In the genomic region with DNA sequence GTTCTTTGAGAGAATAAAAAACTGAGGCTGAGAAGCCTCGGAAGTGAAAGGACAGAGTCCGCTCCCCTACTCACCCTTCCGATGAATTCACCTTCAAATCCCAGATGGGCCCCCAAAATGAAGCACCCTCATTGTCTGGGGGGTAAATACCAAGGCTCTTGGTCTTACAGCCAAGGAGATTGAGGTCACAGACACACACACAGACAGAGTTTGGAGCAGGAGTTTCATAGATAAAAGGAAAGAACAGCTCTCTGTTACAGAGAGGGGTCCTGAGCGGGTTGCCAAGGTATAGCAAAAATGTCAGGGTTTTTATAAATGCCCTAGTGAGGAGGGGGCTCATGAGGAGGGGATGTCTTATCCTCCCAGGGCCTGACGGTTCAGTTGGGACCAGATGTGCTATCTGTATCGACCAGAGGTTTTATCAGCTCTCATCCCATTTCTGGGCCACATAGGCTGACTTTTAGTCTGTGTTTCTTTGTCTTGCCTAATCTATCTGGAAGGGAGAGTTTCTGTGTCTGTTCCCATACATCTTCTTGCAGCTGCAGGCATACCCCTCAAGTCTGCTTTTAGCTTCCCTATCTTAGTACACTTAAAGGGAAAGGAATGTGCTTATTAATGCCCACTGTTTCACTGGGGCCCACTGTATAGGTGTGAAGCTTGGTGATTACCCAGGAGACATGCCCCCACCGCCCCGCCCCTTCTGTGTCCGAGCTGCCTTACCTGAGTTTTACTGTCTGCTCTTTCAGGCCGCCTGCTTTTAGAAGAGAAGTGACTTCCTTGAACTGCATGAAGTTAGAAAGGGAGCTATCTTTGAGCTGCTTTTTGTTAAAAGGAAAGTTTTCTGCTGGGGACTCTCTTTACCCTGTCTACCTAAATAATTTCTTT, we compare ENCODE assay signal across 20 cellular contexts.
DNase-seq lines count a peak whose midpoint lies in the region; ATAC-seq, FAIRE-seq and TF ChIP-seq lines count a peak whose summit lies in the region.
"Had no signal": no experiment of that assay in that cellular context is flagged by ENCODE, and none has a peak within 500 bp of the region (broad histone marks: within the 10 kb centered on the region; RNA-seq: fewer than 3 reads in every experiment).

No MANE protein-coding gene starts in this region.

- no peak overlapping the region for H3K4me3 ChIP-seq in Caco-2 (ENCODE audit: low read depth, low read length)
- no peak overlapping the region for H3K4me3 ChIP-seq in astrocyte (ENCODE audit: insufficient read depth, low read depth, low read length)
- no peak overlapping the region for H3K4me3 ChIP-seq in prostate gland
- H3K4me3 ChIP-seq in brain microvascular endothelial cell (ENCODE audit: low read depth, low read length): no peak overlapping the region
- H3K4me3 ChIP-seq: SJSA1, upper lobe of left lung had no signal

- H3K36me3 Mint-ChIP-seq in Caco-2 (ENCODE audit: insufficient read depth, unreplicated experiment) (no peaks in the 10 kb centered on the region), astrocyte (ENCODE audit: low read depth, unreplicated experiment) (no peaks in the 10 kb centered on the region)
- H3K36me3 Mint-ChIP-seq: CD4-positive, alpha-beta memory T cell; stimulated activated effector memory CD8-positive, alpha-beta T cell treated with anti-CD3 and anti-CD28 coated beads, Interleukin-12 subunit alpha, Interleukin-12 subunit beta, amount 100 ng/mL, for 72 hours had no signal

- H3K4me3 Mint-ChIP-seq in Caco-2 (ENCODE audit: unreplicated experiment): no peak overlapping the region
- H3K4me3 Mint-ChIP-seq in astrocyte (ENCODE audit: unreplicated experiment): no peak overlapping the region
- H3K4me3 Mint-ChIP-seq: CD4-positive, alpha-beta memory T cell; stimulated activated effector memory CD8-positive, alpha-beta T cell treated with anti-CD3 and anti-CD28 coated beads, Interleukin-12 subunit alpha, Interleukin-12 subunit beta, amount 100 ng/mL, for 72 hours had no signal

- intact Hi-C loops in Caco-2 (cut with micrococcal nuclease; ENCODE audit: unreplicated experiment): no loop called here
- intact Hi-C loops in prostate gland (cut with DNase I): no loop called here

- ATAC-seq in stimulated activated naive CD8-positive, alpha-beta T cell treated with anti-CD3 and anti-CD28 coated beads, Interleukin-15, Interleukin-2, amounts not matched to agents 100 U/mL and 50 U/mL, for 24 hours: no peak
- ATAC-seq: stimulated activated effector memory CD8-positive, alpha-beta T cell treated with anti-CD3 and anti-CD28 coated beads, Interleukin-12 subunit alpha, Interleukin-12 subunit beta, amount 100 ng/mL, for 72 hours had no signal

- no TSS peak for BruUV-seq in Caco-2 (replicated peaks; lab: Mats Ljungman, UMichigan)

- H3K9me3 Mint-ChIP-seq in Caco-2 (ENCODE audit: unreplicated experiment) (no peaks in the 10 kb centered on the region), astrocyte (ENCODE audit: unreplicated experiment) (peaks cover 1% of the 10 kb centered on the region)
- H3K9me3 Mint-ChIP-seq: activated T-helper 2 cell treated with anti-CD3 and anti-CD28 coated beads, Interferon-gamma antibody, Interleukin-2, Interleukin-4, amounts not matched to agents 10 μg/mL and 5 μg/mL and 100 μg/mL, durations not matched to agents 14 hours and 24 hours and 36 hours; stimulated activated effector memory CD8-positive, alpha-beta T cell treated with anti-CD3 and anti-CD28 coated beads, Interleukin-12 subunit alpha, Interleukin-12 subunit beta, amount 100 ng/mL, for 72 hours had no signal

- CTCF ChIA-PET in Caco-2 (lab: Charles Lee): no interaction called here

- no peak for TF ChIP-seq POLR2A in prostate gland (IDR thresholded peaks at IDR 0.05)

- FAIRE-seq in astrocyte (lab: Jason Lieb, UNC): no peak

- no peaks in the 10 kb centered on the region for H4K20me1 ChIP-seq in astrocyte (ENCODE audit: insufficient read depth, low read length)

- POLR2A ChIA-PET in Caco-2 (lab: Charles Lee): no interaction called here

- peak overlapping the region; percentile 72 for H3K4me2 ChIP-seq in astrocyte (ENCODE audit: low read length)

- no peaks in the 10 kb centered on the region for H3K9me3 ChIP-seq in Caco-2
- no peaks in the 10 kb centered on the region for H3K9me3 ChIP-seq in astrocyte (ENCODE audit: insufficient read depth, low read depth, low read length)
- H3K9me3 ChIP-seq in prostate gland: no peaks in the 10 kb centered on the region
- H3K9me3 ChIP-seq: SJSA1, upper lobe of left lung had no signal

- in situ Hi-C loops in brain microvascular endothelial cell (cut with HindIII; ENCODE audit: low pct_ligation_motif_present, low sequenced_read_pairs): no loop called here

- peak overlapping the region; percentile 7 for H3K9ac ChIP-seq in astrocyte (ENCODE audit: low read length)
- H3K9ac ChIP-seq: parathyroid adenoma had no signal

- no peak overlapping the region for H3K27ac ChIP-seq in astrocyte (ENCODE audit: low read depth, low read length)
- H3K27ac ChIP-seq in prostate gland: no peak overlapping the region
- no peak overlapping the region for H3K27ac ChIP-seq in brain microvascular endothelial cell
- H3K27ac ChIP-seq: parathyroid adenoma, SJSA1, upper lobe of left lung had no signal

- H3K27ac Mint-ChIP-seq in Caco-2 (ENCODE audit: unreplicated experiment) (peak overlapping the region; percentile 59), astrocyte (ENCODE audit: unreplicated experiment) (peak overlapping the region; percentile 18)
- H3K27ac Mint-ChIP-seq: activated T-helper 2 cell treated with anti-CD3 and anti-CD28 coated beads, Interferon-gamma antibody, Interleukin-2, Interleukin-4, amounts not matched to agents 10 μg/mL and 5 μg/mL and 100 μg/mL, durations not matched to agents 14 hours and 24 hours and 36 hours; CD4-positive, alpha-beta memory T cell; stimulated activated effector memory CD8-positive, alpha-beta T cell treated with anti-CD3 and anti-CD28 coated beads, Interleukin-12 subunit alpha, Interleukin-12 subunit beta, amount 100 ng/mL, for 72 hours had no signal

- H3K36me3 ChIP-seq in Caco-2 (ENCODE audit: control insufficient read depth, insufficient read depth, low read length): no peaks in the 10 kb centered on the region
- no peaks in the 10 kb centered on the region for H3K36me3 ChIP-seq in astrocyte (ENCODE audit: insufficient read depth, low read length)
- no peaks in the 10 kb centered on the region for H3K36me3 ChIP-seq in prostate gland
- H3K36me3 ChIP-seq in brain microvascular endothelial cell (replicated peaks): no peaks in the 10 kb centered on the region
- H3K36me3 ChIP-seq: SJSA1, upper lobe of left lung had no signal

- no peak for DNase-seq in Caco-2
- no peak for DNase-seq in astrocyte (ENCODE audit: low read depth)
- DNase-seq in left kidney (ENCODE audit: low read depth, low spot score): peak; percentile 18
- DNase-seq in retina: peak; percentile 61
- no peak for DNase-seq in prostate gland (ENCODE audit: low spot score)
- DNase-seq in stimulated activated naive CD8-positive, alpha-beta T cell treated with anti-CD3 and anti-CD28 coated beads, Interleukin-15, Interleukin-2, amounts not matched to agents 100 U/mL and 50 U/mL, for 24 hours: no peak
- DNase-seq in brain microvascular endothelial cell: no peak
- no peak for DNase-seq in glomerular visceral epithelial cell (ENCODE audit: extremely low spot score)
- DNase-seq: activated CD4-positive, CD25-positive, alpha-beta regulatory T cell treated with anti-CD3 and anti-CD28 coated beads, Interleukin-2, amount 50 U/mL, for 72 hours; CD4-positive, alpha-beta memory T cell; central memory CD4-positive, alpha-beta T cell; DMS79 treated with DMSO at 0.1 percent for 48 hours; NCI-H1417 treated with DMSO at 0.1 percent for 48 hours; NCI-H69; T-helper 9 cell; upper lobe of left lung had no signal

- TF ChIP-seq CTCF in Caco-2 (IDR thresholded peaks at IDR 0.05; ENCODE audit: insufficient read depth in 1 of 2, low read depth in 1 of 2, low read length in 1 of 2, severe bottlenecking in 1 of 2, unreplicated experiment in 1 of 2) (no peak), astrocyte (IDR thresholded peaks at IDR 0.05; ENCODE audit: insufficient read depth, low read depth, low read length) (no peak), prostate gland (IDR thresholded peaks at IDR 0.05) (no peak), brain microvascular endothelial cell (IDR thresholded peaks at IDR 0.05; ENCODE audit: low read depth, low read length, missing control alignments) (no peak)

- no peaks in the 10 kb centered on the region for H3K79me2 ChIP-seq in astrocyte (ENCODE audit: insufficient read depth, low read length)
- H3K79me2 ChIP-seq: parathyroid adenoma had no signal

- WGBS in prostate gland: 76% methylated on average over 10 of the region's 10 CpGs

- H3K4me1 Mint-ChIP-seq in Caco-2 (ENCODE audit: low read depth, unreplicated experiment) (peaks cover 22% of the 10 kb centered on the region), astrocyte (ENCODE audit: low read depth, unreplicated experiment) (peaks cover 7% of the 10 kb centered on the region)

- H2AFZ ChIP-seq in astrocyte (ENCODE audit: low read depth, low read length): peak overlapping the region; percentile 48
- H2AFZ ChIP-seq: parathyroid adenoma had no signal

- H3K27me3 ChIP-seq in Caco-2 (replicated peaks; ENCODE audit: control insufficient read depth, insufficient read depth, low read length): no peaks in the 10 kb centered on the region
- H3K27me3 ChIP-seq in astrocyte (ENCODE audit: insufficient read depth, low read length): no peaks in the 10 kb centered on the region
- H3K27me3 ChIP-seq in prostate gland (replicated peaks; ENCODE audit: insufficient read depth): no peaks in the 10 kb centered on the region
- H3K27me3 ChIP-seq in brain microvascular endothelial cell (replicated peaks): no peaks in the 10 kb centered on the region
- H3K27me3 ChIP-seq: SJSA1, upper lobe of left lung had no signal

- H3K4me1 ChIP-seq in Caco-2 (peaks cover 16% of the 10 kb centered on the region), astrocyte (ENCODE audit: insufficient read depth, low read length) (no peaks in the 10 kb centered on the region), prostate gland (replicated peaks) (no peaks in the 10 kb centered on the region)
- H3K4me1 ChIP-seq: parathyroid adenoma, SJSA1, upper lobe of left lung had no signal

- no peaks in the 10 kb centered on the region for H3K27me3 Mint-ChIP-seq in Caco-2 (ENCODE audit: insufficient read depth, unreplicated experiment)
- peaks cover 8% of the 10 kb centered on the region for H3K27me3 Mint-ChIP-seq in astrocyte (ENCODE audit: low read depth, unreplicated experiment)

Comparison
In these comparisons a context has a peak if more than half of its experiments do, and no peak if none do; other contexts are left out.
1. DNase-seq: peak in left kidney (single experiment) and retina (single experiment); none in Caco-2 (0 of 2), astrocyte (single experiment), prostate gland (single experiment), stimulated activated naive CD8-positive, alpha-beta T cell treated with anti-CD3 and anti-CD28 coated beads, Interleukin-15, Interleukin-2, amounts not matched to agents 100 U/mL and 50 U/mL, for 24 hours (single experiment), brain microvascular endothelial cell (single experiment) and glomerular visceral epithelial cell (single experiment).